In genomic region chr20:50111120-50111828, GRCh38 we compare ENCODE assay signal across 8 cellular contexts. TPM values are rescaled to one million over a fixed set of nuclear protein-coding genes. Genes with fewer than 3 reads are reported as not detected.
DNase-seq lines count a peak whose midpoint lies in the region; ATAC-seq and TF ChIP-seq lines count a peak whose summit lies in the region.

No MANE protein-coding gene starts in this region.

- no peaks in the 10 kb centered on the region for H3K27me3 Mint-ChIP-seq in chondrocyte (ENCODE audit: low read depth)
- no peaks in the 10 kb centered on the region for H3K27me3 Mint-ChIP-seq in natural killer cell treated with Interleukin-12 subunit alpha and Interleukin-12 subunit beta and Interleukin-15 and Interleukin-18, amount 100 ng/mL, for 72 hours

- no peaks in the 10 kb centered on the region for H3K9me3 ChIP-seq in vagina

- H3K4me3 ChIP-seq in vagina: peak overlapping the region; percentile 79 to 95

- CTCF ChIA-PET in RWPE1 (lab: Yijun Ruan, JAX): interaction anchor here (0.6 to 1.8 kb wide), 4 partner anchors 9 to 429 kb away, joined by 3 to 7 read pairs (median 6); no protein-coding TSS in a partner anchor

- DNase-seq in EH (ENCODE audit: low read depth) (peak; percentile 81), RWPE1 (ENCODE audit: low spot score) (peak; percentile 89), chondrocyte (ENCODE audit: low spot score) (no peak), vagina (ENCODE audit: extremely low spot score in 2 of 2) (no peak), HT-29 (ENCODE audit: low spot score) (no peak), DMS153 (lab: John Stamatoyannopoulos, UW) (no peak)
- DNase-seq in natural killer cell treated with Interleukin-12 subunit alpha and Interleukin-12 subunit beta and Interleukin-15 and Interleukin-18, amount 100 ng/mL, for 72 hours (ENCODE audit: low spot score): peak; percentile 72

- H3K36me3 ChIP-seq in vagina: no peaks in the 10 kb centered on the region

- POLR2A ChIA-PET in RWPE1 (lab: Yijun Ruan, JAX; ENCODE audit: low non-redundant PET): no interaction called here

- H3K36me3 Mint-ChIP-seq in chondrocyte (ENCODE audit: low read depth): no peaks in the 10 kb centered on the region
- H3K36me3 Mint-ChIP-seq in natural killer cell treated with Interleukin-12 subunit alpha and Interleukin-12 subunit beta and Interleukin-15 and Interleukin-18, amount 100 ng/mL, for 72 hours: peaks cover 21% of the 10 kb centered on the region

- H3K9me3 Mint-ChIP-seq in chondrocyte (ENCODE audit: low read depth): no peaks in the 10 kb centered on the region
- no peaks in the 10 kb centered on the region for H3K9me3 Mint-ChIP-seq in natural killer cell treated with Interleukin-12 subunit alpha and Interleukin-12 subunit beta and Interleukin-15 and Interleukin-18, amount 100 ng/mL, for 72 hours

- H3K4me1 ChIP-seq in vagina: peaks cover 85% of the 10 kb centered on the region

- intact Hi-C loops in vagina (cut with DNase I): no loop called here

- no peak for TF ChIP-seq CTCF in RWPE1 (conservative IDR thresholded peaks at IDR 0.05; ENCODE audit: low read depth)
- no peak for TF ChIP-seq CTCF in chondrocyte (IDR thresholded peaks at IDR 0.05)
- no peak for TF ChIP-seq CTCF in vagina (IDR thresholded peaks at IDR 0.05)

- H3K27ac ChIP-seq in RWPE1: peak overlapping the region; percentile 89
- peak overlapping the region; percentile 99 for H3K27ac ChIP-seq in vagina

- peaks cover 86% of the 10 kb centered on the region for H3K4me1 Mint-ChIP-seq in chondrocyte (ENCODE audit: low read depth)
- peaks cover 82 to 87% of the 10 kb centered on the region in 2 donors for H3K4me1 Mint-ChIP-seq in natural killer cell treated with Interleukin-12 subunit alpha and Interleukin-12 subunit beta and Interleukin-15 and Interleukin-18, amount 100 ng/mL, for 72 hours (ENCODE audit: low read depth in 2 of 2)

- no peaks in the 10 kb centered on the region for H3K27me3 ChIP-seq in vagina

- peak overlapping the region; percentile 93 for H3K4me3 Mint-ChIP-seq in chondrocyte (ENCODE audit: unreplicated experiment)
- peak overlapping the region; percentile 97 for H3K4me3 Mint-ChIP-seq in natural killer cell treated with Interleukin-12 subunit alpha and Interleukin-12 subunit beta and Interleukin-15 and Interleukin-18, amount 100 ng/mL, for 72 hours

- peak; percentile 4 to 59 for ATAC-seq in natural killer cell treated with Interleukin-12 subunit alpha and Interleukin-12 subunit beta and Interleukin-15 and Interleukin-18, amount 100 ng/mL, for 72 hours
- no peak for ATAC-seq in GM21619 (IDR thresholded peaks at IDR 0.05; ENCODE audit: unreplicated experiment)

- H3K27ac Mint-ChIP-seq in chondrocyte (ENCODE audit: unreplicated experiment): peak overlapping the region; percentile 98
- peak overlapping the region; percentile 96 to 97 for H3K27ac Mint-ChIP-seq in natural killer cell treated with Interleukin-12 subunit alpha and Interleukin-12 subunit beta and Interleukin-15 and Interleukin-18, amount 100 ng/mL, for 72 hours

- no peak for TF ChIP-seq POLR2A in vagina (IDR thresholded peaks at IDR 0.05)

RNA-seq across cellular contexts. Expression of gene UBE2V1, which starts 1.7 kb away (rescaled TPM):
- total RNA-seq in chondrocyte (79.8 to 100 TPM (median 82.0 TPM) in 3 replicates), vagina (74.2 TPM)
- total RNA-seq in natural killer cell treated with Interleukin-12 subunit alpha and Interleukin-12 subunit beta and Interleukin-15 and Interleukin-18, amount 100 ng/mL, for 72 hours: 100 to 1,000 TPM; 198 to 240 TPM
- 53.3 and 68.3 TPM in 2 replicates for total RNA-seq in HT-29 (2014; rRNA removed; shearing (Covaris generic))

RNA-seq across cellular contexts. Expression of gene PEDS1, which starts 42.2 kb away (rescaled TPM):
- total RNA-seq in chondrocyte (36.8 to 42.3 TPM (median 41.4 TPM) in 3 replicates), vagina (25.5 TPM)
- total RNA-seq in natural killer cell treated with Interleukin-12 subunit alpha and Interleukin-12 subunit beta and Interleukin-15 and Interleukin-18, amount 100 ng/mL, for 72 hours: 10 to 100 TPM; 31.2 to 33.8 TPM
- 98.1 and 98.6 TPM in 2 replicates for total RNA-seq in HT-29 (2014; rRNA removed; shearing (Covaris generic))

Comparison
In these comparisons a context has a peak if more than half of its experiments do, and no peak if none do; other contexts are left out.
1. DNase-seq: peak in EH (single experiment), RWPE1 (single experiment) and natural killer cell treated with Interleukin-12 subunit alpha and Interleukin-12 subunit beta and Interleukin-15 and Interleukin-18, amount 100 ng/mL, for 72 hours (single experiment); none in chondrocyte (single experiment), vagina (0 of 2), HT-29 (single experiment) and DMS153 (single experiment).